1 cellular context compared by ENCODE assay signal in genomic region chr2:96137611-96138129, GRCh38.
TF ChIP-seq lines count a peak whose summit lies in the region.

No MANE protein-coding gene starts in this region.

TF ChIP-seq in IMR-90, 13 proteins besides CTCF, POLR2A, EP300 and RAD21 (continued from another document):
- TF ChIP-seq, protein P1, sequence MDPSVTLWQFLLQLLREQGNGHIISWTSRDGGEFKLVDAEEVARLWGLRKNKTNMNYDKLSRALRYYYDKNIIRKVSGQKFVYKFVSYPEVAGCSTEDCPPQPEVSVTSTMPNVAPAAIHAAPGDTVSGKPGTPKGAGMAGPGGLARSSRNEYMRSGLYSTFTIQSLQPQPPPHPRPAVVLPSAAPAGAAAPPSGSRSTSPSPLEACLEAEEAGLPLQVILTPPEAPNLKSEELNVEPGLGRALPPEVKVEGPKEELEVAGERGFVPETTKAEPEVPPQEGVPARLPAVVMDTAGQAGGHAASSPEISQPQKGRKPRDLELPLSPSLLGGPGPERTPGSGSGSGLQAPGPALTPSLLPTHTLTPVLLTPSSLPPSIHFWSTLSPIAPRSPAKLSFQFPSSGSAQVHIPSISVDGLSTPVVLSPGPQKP (IDR thresholded peaks at IDR 0.05; ENCODE audit: borderline replicate concordance, low read depth, low read length): no peak
- TF ChIP-seq BHLHE40 (IDR thresholded peaks at IDR 0.05; ENCODE audit: low read depth, low read length) (no peak), MAZ (IDR thresholded peaks at IDR 0.05; ENCODE audit: borderline replicate concordance, low read depth, low read length) (no peak), CHD1 (IDR thresholded peaks at IDR 0.05; ENCODE audit: low read depth, low read length) (no peak), SMC3 (IDR thresholded peaks at IDR 0.05; ENCODE audit: low read depth, low read length) (no peak), FOS (IDR thresholded peaks at IDR 0.05; ENCODE audit: low read depth, low read length) (no peak)
